In the genomic region with DNA sequence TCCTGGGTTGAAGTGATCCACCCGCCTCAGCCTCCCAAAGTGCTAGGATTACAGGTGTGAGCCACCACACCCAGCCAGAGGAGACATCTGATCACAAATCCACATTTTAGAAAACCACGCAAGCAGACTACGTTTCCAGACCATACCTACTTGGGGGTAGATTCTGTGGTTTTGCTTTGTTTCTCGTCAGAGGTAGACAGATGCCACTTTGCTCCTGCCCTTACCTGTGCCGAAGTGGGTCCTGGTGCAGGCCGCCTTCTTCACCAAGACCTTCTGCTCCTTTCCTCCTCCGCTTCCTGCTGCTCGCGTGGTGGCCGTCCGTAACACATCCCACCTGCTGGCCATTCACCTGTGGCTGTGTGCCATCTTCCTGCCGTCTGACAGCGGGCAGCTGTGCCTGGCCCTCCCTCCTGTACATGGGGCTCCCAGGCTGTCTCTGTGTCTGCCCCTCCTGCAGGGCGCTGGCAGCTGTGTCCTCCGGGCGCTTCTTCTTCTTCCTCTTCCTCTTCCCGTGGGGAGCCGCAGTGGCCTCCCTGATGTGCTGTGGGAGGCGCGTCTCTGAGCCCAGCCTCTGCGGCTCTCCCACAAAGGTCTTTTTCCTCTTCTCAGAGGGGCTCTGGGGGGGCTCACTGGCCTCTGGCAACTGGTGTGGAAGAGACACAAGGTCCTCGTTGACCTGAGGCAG, we compare ENCODE assay signal across 1 cellular context.
A peak's percentile ranks its signal among the peaks of the same experiment; 100 is the strongest.
TF ChIP-seq lines count a peak whose summit lies in the region.

No MANE protein-coding gene starts in this region.

TF ChIP-seq in K562, 482 proteins besides CTCF, POLR2A, EP300 and RAD21:
- TF ChIP-seq POLR2G (IDR thresholded peaks at IDR 0.05; ENCODE audit: low read depth, low read length) (0 out of 2 replicates have a peak, but pooled peaks have one; percentile 37), ATF1 (CRISPR knock-in tag; IDR thresholded peaks at IDR 0.05) (no peak), ATF1 (tag; IDR thresholded peaks at IDR 0.05) (no peak)
TF ChIP-seq in K562: peak in this region for 1.
